Comparison of ENCODE assay signal across 9 cellular contexts in the genomic region with DNA sequence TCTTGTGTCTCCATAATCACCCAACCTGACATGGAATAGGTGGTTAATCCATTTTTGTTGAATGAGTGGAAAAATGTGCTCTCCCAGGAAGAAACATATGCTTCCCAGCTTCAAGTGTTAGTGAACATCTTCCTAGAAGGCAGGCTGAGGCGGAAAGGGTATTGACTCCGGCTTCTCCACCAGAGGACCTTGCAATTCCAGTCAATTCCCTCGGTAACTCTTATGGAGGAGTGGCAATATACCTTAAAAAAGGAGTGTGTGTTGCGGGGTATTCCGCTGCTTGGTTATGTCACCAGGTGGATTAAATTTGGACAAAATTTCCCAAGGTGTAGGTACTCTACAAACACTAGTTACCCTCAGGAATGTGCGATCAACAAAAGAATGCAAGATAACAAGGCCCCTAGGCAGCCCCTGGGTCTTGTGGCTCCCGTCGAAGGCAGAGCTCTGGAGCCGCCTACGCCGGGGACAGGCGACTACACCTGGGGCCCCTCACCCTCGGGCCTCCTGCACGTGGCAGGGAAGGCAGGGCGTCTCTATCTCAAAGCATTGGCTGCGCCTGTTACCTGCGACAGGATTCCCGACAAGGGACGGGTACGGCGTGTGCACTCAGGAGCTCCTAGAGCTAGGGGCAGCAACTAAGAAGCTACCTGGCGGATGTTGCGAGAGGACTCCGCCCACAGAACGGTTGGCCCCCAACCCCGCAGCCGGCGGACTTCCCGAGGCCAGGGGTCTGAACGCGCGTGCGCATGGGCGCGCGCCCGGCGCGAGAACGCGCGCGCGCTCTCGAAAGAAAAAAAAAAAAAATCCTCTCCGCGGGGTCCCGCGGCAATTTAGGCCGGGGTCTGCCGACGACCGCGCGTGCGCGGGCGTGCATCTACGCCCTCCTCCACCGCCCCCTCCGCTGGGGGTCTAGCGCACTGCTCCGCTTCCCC. TPM values are rescaled to one million over a fixed set of nuclear protein-coding genes. Genes with fewer than 3 reads are reported as not detected.
DNase-seq lines count a peak whose midpoint lies in the region; ATAC-seq and TF ChIP-seq lines count a peak whose summit lies in the region.
"Had no signal": no experiment of that assay in that cellular context is flagged by ENCODE, and none has a peak within 500 bp of the region (broad histone marks: within the 10 kb centered on the region; RNA-seq: fewer than 3 reads in every experiment).

A gene (minus strand): TSS at position 659 of the 932 bp plus-strand sequence. CDS start 8,355 bp downstream, outside the sequence.

- ATAC-seq in DND-41 (ENCODE audit: insufficient read depth, low read depth), result no peak; the same call in 2 of the 3 replicates
- peak; percentile 33 for ATAC-seq in HG02623 (IDR thresholded peaks at IDR 0.05; ENCODE audit: unreplicated experiment)
- peak; percentile 33 for ATAC-seq in stimulated activated naive CD8-positive, alpha-beta T cell treated with anti-CD3 and anti-CD28 coated beads, Interleukin-15, amount 100 ng/mL, for 72 hours
- no peak for ATAC-seq in GM18873 (IDR thresholded peaks at IDR 0.05; ENCODE audit: low FRiP score, unreplicated experiment)

- H3K27me3 ChIP-seq in DND-41 (ENCODE audit: insufficient read depth, low read length, poor library complexity) (no peaks in the 10 kb centered on the region), mononuclear cell (ENCODE audit: insufficient read depth, low read length) (no peaks in the 10 kb centered on the region)

- H3K4me1 Mint-ChIP-seq in stimulated activated naive CD8-positive, alpha-beta T cell treated with anti-CD3 and anti-CD28 coated beads, Interleukin-15, amount 100 ng/mL, for 72 hours, result peaks cover 36% of the 10 kb centered on the region

- peak within 1 kb of the TSS; percentile 72 for H3K4me2 ChIP-seq in DND-41 (ENCODE audit: insufficient read depth, low read length)

- H4K20me1 ChIP-seq in DND-41 (ENCODE audit: insufficient read depth, low read length), result peaks cover 5% of the 10 kb centered on the region; the same call in 1 of the 2 replicates

- peak within 1 kb of the TSS; percentile 95 for H2AFZ ChIP-seq in DND-41 (ENCODE audit: low read depth, low read length)

- peak within 1 kb of the TSS; percentile 84 to 87 for H3K27ac Mint-ChIP-seq in stimulated activated naive CD8-positive, alpha-beta T cell treated with anti-CD3 and anti-CD28 coated beads, Interleukin-15, amount 100 ng/mL, for 72 hours

- H3K36me3 ChIP-seq in DND-41 (ENCODE audit: insufficient read depth, low read length), result no peaks in the 10 kb centered on the region

- H3K4me3 Mint-ChIP-seq in stimulated activated naive CD8-positive, alpha-beta T cell treated with anti-CD3 and anti-CD28 coated beads, Interleukin-15, amount 100 ng/mL, for 72 hours, result peak within 1 kb of the TSS; percentile 78 to 95

- no peaks in the 10 kb centered on the region for H3K27me3 Mint-ChIP-seq in stimulated activated naive CD8-positive, alpha-beta T cell treated with anti-CD3 and anti-CD28 coated beads, Interleukin-15, amount 100 ng/mL, for 72 hours

- H3K4me1 ChIP-seq in DND-41 (ENCODE audit: insufficient read depth, low read length) (peaks cover 26% of the 10 kb centered on the region), mononuclear cell (ENCODE audit: insufficient read depth, low read length) (peaks cover 41% of the 10 kb centered on the region)

- peak within 1 kb of the TSS; percentile 86 for H3K27ac ChIP-seq in DND-41 (ENCODE audit: low read length)

- peak within 1 kb of the TSS; percentile 72 for H3K9ac ChIP-seq in DND-41 (ENCODE audit: low read depth, low read length)

- peaks cover 26% of the 10 kb centered on the region for H3K79me2 ChIP-seq in DND-41 (ENCODE audit: insufficient read depth, low read length)

- no peaks in the 10 kb centered on the region for H3K9me3 Mint-ChIP-seq in stimulated activated naive CD8-positive, alpha-beta T cell treated with anti-CD3 and anti-CD28 coated beads, Interleukin-15, amount 100 ng/mL, for 72 hours

- H3K4me3 ChIP-seq in DND-41 (ENCODE audit: low read depth in 1 of 2, low read length in 2 of 2) (peak within 1 kb of the TSS; percentile 56 to 82; a peak in 3 of 4 replicates), mononuclear cell (ENCODE audit: low read length) (peak within 1 kb of the TSS; percentile 89)

- TF ChIP-seq CTCF in DND-41 (IDR thresholded peaks at IDR 0.05; ENCODE audit: borderline replicate concordance, extremely low read depth, low read length, poor library complexity, severe bottlenecking), result no peak

- DNase-seq in DND-41 (no peak), NCI-H2171 treated with DMSO at 0.1 percent for 48 hours (lab: John Stamatoyannopoulos, UW) (peak; percentile 93)
- DNase-seq in activated CD4-positive, alpha-beta T cell treated with anti-CD3 and anti-CD28 coated beads, Interleukin-2, amount 50 U/mL, for 24 hours (ENCODE audit: low read depth in 1 of 2, low spot score in 1 of 2), result peak; percentile 13 to 22
- peak; percentile 21 for DNase-seq in effector CD4-positive, alpha-beta T cell
- peak; percentile 23 to 48 for DNase-seq in stimulated activated naive CD8-positive, alpha-beta T cell treated with anti-CD3 and anti-CD28 coated beads, Interleukin-15, amount 100 ng/mL, for 72 hours

- H3K9me3 ChIP-seq in DND-41 (ENCODE audit: insufficient read depth, low read length, severe bottlenecking) (no peaks in the 10 kb centered on the region), mononuclear cell (ENCODE audit: low read depth, low read length) (no peaks in the 10 kb centered on the region)

RNA-seq across cellular contexts. Expression of the gene that starts here (rescaled TPM):
- under 0.01 TPM for total RNA-seq in mononuclear cell
- total RNA-seq: activated CD8-positive, alpha-beta memory T cell treated with anti-CD3 and anti-CD28 coated beads for 36 hours had no signal

Comparison
In these comparisons a context has a peak if more than half of its experiments do, and no peak if none do; other contexts are left out.
1. ATAC-seq: peak in HG02623 (single experiment) and stimulated activated naive CD8-positive, alpha-beta T cell treated with anti-CD3 and anti-CD28 coated beads, Interleukin-15, amount 100 ng/mL, for 72 hours (single experiment); none in DND-41 (single experiment) and GM18873 (single experiment).